Comparison of ENCODE assay signal across 8 cellular contexts in the genomic region with DNA sequence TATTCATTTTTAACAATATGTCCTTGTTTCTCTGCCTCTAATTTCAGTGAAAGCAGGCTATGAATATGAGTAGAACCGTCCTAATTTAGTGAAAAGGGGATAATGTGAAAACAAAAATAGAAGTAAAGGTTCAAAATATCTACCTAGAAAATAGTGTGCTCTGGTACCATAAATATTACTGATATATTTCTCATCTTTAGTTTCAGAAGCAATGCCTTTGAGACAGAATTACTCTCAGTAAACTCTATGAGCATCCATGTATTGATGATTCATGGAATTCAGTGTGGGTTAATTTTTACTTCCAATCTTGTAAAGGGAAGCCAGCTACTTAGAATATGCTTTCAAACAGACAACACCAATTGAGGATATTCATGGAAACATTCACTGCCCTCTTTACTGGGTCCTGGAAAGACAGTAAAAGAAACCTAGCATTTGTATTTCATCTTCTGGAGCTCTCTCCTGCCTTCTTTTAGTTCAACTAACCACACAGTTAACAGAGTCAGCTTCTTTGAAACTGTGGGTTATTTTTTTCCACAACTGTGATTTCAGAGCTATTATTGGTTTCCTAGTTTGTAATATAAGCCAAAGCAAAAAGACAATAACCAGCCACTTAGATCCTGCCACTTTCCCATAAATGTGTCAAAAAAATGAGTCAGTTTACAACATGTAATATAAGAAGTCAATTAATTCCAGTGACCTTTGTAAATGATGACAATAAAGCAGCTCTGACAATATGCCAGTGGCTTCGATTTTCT. TPM values are rescaled to one million over a fixed set of nuclear protein-coding genes. Genes with fewer than 3 reads are reported as not detected.
DNase-seq lines count a peak whose midpoint lies in the region; ATAC-seq, FAIRE-seq and TF ChIP-seq lines count a peak whose summit lies in the region.

No MANE protein-coding gene starts in this region.

- FAIRE-seq in RCC 7860 (lab: Jason Lieb, UNC), result no peak

- in situ Hi-C loops in GM13976 (cut with MboI; ENCODE audit: low sequenced_read_pairs, unreplicated experiment), result loop anchor here (25.0 kb wide), 3 partner anchors 395 to 645 kb away; no protein-coding TSS in a partner anchor

- peaks cover 67% of the 10 kb centered on the region for H3K36me3 Mint-ChIP-seq in activated CD8-positive, alpha-beta T cell treated with anti-CD3 and anti-CD28 coated beads, Interleukin-2, amount 10 ng/mL, durations not matched to agents 7 days and 5 days (ENCODE audit: low read depth)

- POLR2A ChIA-PET in activated CD8-positive, alpha-beta T cell treated with anti-CD3 and anti-CD28 coated beads, Interleukin-2, amount 10 ng/mL, durations not matched to agents 7 days and 5 days (lab: Charles Lee), result interaction anchor here (0.9 to 6.5 kb wide), 9 partner anchors 9 to 168 kb away, joined by 3 to 106 read pairs (median 5); no protein-coding TSS in a partner anchor

- peaks cover 38% of the 10 kb centered on the region for H3K4me1 Mint-ChIP-seq in activated CD8-positive, alpha-beta T cell treated with anti-CD3 and anti-CD28 coated beads, Interleukin-2, amount 10 ng/mL, durations not matched to agents 7 days and 5 days (ENCODE audit: low read depth)

- no peaks in the 10 kb centered on the region for H3K9me3 Mint-ChIP-seq in activated CD8-positive, alpha-beta T cell treated with anti-CD3 and anti-CD28 coated beads, Interleukin-2, amount 10 ng/mL, durations not matched to agents 7 days and 5 days (ENCODE audit: insufficient read depth)

- CTCF ChIA-PET in activated CD8-positive, alpha-beta T cell treated with anti-CD3 and anti-CD28 coated beads, Interleukin-2, amount 10 ng/mL, durations not matched to agents 7 days and 5 days (lab: Charles Lee), result interaction anchor here (0.7 to 4.0 kb wide), 9 partner anchors 9 to 202 kb away, joined by 3 to 19 read pairs (median 4); no protein-coding TSS in a partner anchor

- H3K27ac Mint-ChIP-seq in activated CD8-positive, alpha-beta T cell treated with anti-CD3 and anti-CD28 coated beads, Interleukin-2, amount 10 ng/mL, durations not matched to agents 7 days and 5 days, result peak overlapping the region; percentile 94

- DNase-seq in DMS 273 (lab: John Stamatoyannopoulos, UW; ENCODE audit: unreplicated experiment) (peak; percentile 20), DMS 273 treated with DMSO at 0.1 percent for 48 hours (lab: John Stamatoyannopoulos, UW) (no peak), renal cortical epithelial cell (ENCODE audit: low read depth) (peak; percentile 21), NCI-H526 treated with DMSO at 0.1 percent for 48 hours (lab: John Stamatoyannopoulos, UW) (no peak), RCC 7860 (ENCODE audit: low spot score) (no peak), GM13976 (ENCODE audit: low spot score) (no peak)
- DNase-seq in activated CD8-positive, alpha-beta T cell treated with anti-CD3 and anti-CD28 coated beads, Interleukin-2, amount 10 ng/mL, durations not matched to agents 7 days and 5 days, result no peak

- peak overlapping the region; percentile 95 for H3K4me3 Mint-ChIP-seq in activated CD8-positive, alpha-beta T cell treated with anti-CD3 and anti-CD28 coated beads, Interleukin-2, amount 10 ng/mL, durations not matched to agents 7 days and 5 days

- TF ChIP-seq CTCF in GM13976 (IDR thresholded peaks at IDR 0.05; ENCODE audit: borderline replicate concordance, control extremely low read depth, extremely low read depth, insufficient read depth, missing control alignments), result no peak

- H3K27me3 Mint-ChIP-seq in activated CD8-positive, alpha-beta T cell treated with anti-CD3 and anti-CD28 coated beads, Interleukin-2, amount 10 ng/mL, durations not matched to agents 7 days and 5 days (ENCODE audit: low read depth), result no peaks in the 10 kb centered on the region

- ATAC-seq in HG03039 (IDR thresholded peaks at IDR 0.05; ENCODE audit: unreplicated experiment), result peak; percentile 44
- ATAC-seq in activated CD8-positive, alpha-beta T cell treated with anti-CD3 and anti-CD28 coated beads, Interleukin-2, amount 10 ng/mL, durations not matched to agents 7 days and 5 days, result no peak

RNA-seq across cellular contexts. Expression of gene LRRN3, which starts 1.7 kb away (rescaled TPM):
- 100 to 1,000 TPM; 196 to 204 TPM for total RNA-seq in activated CD8-positive, alpha-beta T cell treated with anti-CD3 and anti-CD28 coated beads, Interleukin-2, amount 10 ng/mL, durations not matched to agents 7 days and 5 days
- total RNA-seq in renal cortical epithelial cell, result under 0.01 TPM in 1 of 2 replicates, not detected in the other

Comparison
In these comparisons a context has a peak if more than half of its experiments do, and no peak if none do; other contexts are left out.
1. DNase-seq: peak in DMS 273 (single experiment) and renal cortical epithelial cell (single experiment); none in DMS 273 treated with DMSO at 0.1 percent for 48 hours (single experiment), activated CD8-positive, alpha-beta T cell treated with anti-CD3 and anti-CD28 coated beads, Interleukin-2, amount 10 ng/mL, durations not matched to agents 7 days and 5 days (single experiment), NCI-H526 treated with DMSO at 0.1 percent for 48 hours (single experiment), RCC 7860 (single experiment) and GM13976 (single experiment).
2. RNA of gene LRRN3, which starts 1.7 kb away (total RNA-seq): 196 to 204 TPM in activated CD8-positive, alpha-beta T cell treated with anti-CD3 and anti-CD28 coated beads, Interleukin-2, amount 10 ng/mL, durations not matched to agents 7 days and 5 days; under 0.01 TPM in renal cortical epithelial cell; every median in the first group is over 100 times any median in the second.